Comparison of ENCODE assay signal across 12 cellular contexts in genomic region chr17:67594115-67594878, GRCh38.
A peak's percentile ranks its signal among the peaks of the same experiment; 100 is the strongest.
DNase-seq lines count a peak whose midpoint lies in the region; ATAC-seq, FAIRE-seq and TF ChIP-seq lines count a peak whose summit lies in the region.
"Had no signal": no experiment of that assay in that cellular context is flagged by ENCODE, and none has a peak within 500 bp of the region (broad histone marks: within the 10 kb centered on the region; RNA-seq: fewer than 3 reads in every experiment).

No MANE protein-coding gene starts in this region.

- H2BK20ac ChIP-seq in H1 (ENCODE audit: low read length): no peak overlapping the region

- H2BK5ac ChIP-seq in H1 (ENCODE audit: low read depth, low read length): no peak overlapping the region

- H3K23ac ChIP-seq in H1 (ENCODE audit: insufficient read length): no peak overlapping the region

- TF ChIP-seq EP300 in H1 (IDR thresholded peaks at IDR 0.05; ENCODE audit: borderline replicate concordance in 1 of 2, low read depth in 2 of 2, low read length in 2 of 2): no peak
- TF ChIP-seq EP300 in tibial nerve (IDR thresholded peaks at IDR 0.05): no peak

- H3K27me3 ChIP-seq in BLaER1 (no peaks in the 10 kb centered on the region), H1 (replicated peaks in 1 of 4; ENCODE audit: control insufficient read depth in 3 of 4, extremely low read depth in 1 of 4, insufficient read depth in 3 of 4, low read length in 3 of 4) (no peaks in the 10 kb centered on the region), tibial nerve (no peaks in the 10 kb centered on the region)
- H3K27me3 ChIP-seq: ascending aorta, vagina had no signal

- no peak overlapping the region for H3K4me3 ChIP-seq in BLaER1
- no peak overlapping the region for H3K4me3 ChIP-seq in H1 (ENCODE audit: extremely low read depth in 1 of 4, insufficient read depth in 2 of 4, low read depth in 3 of 4, low read length in 4 of 4)
- no peak overlapping the region for H3K4me3 ChIP-seq in tibial nerve
- H3K4me3 ChIP-seq: ascending aorta, vagina had no signal

- no peaks in the 10 kb centered on the region for H3K23me2 ChIP-seq in H1 (ENCODE audit: low read depth, low read length)

- H3K27ac ChIP-seq in BLaER1 (no peak overlapping the region), H1 (ENCODE audit: low read depth, low read length) (no peak overlapping the region), tibial nerve (no peak overlapping the region)
- H3K27ac ChIP-seq: ascending aorta, vagina had no signal

- H3K56ac ChIP-seq in H1 (replicated peaks; ENCODE audit: insufficient read length, low read depth, low read length): no peak overlapping the region

- no peaks in the 10 kb centered on the region for H3K79me1 ChIP-seq in H1 (ENCODE audit: low read depth, low read length)

- no peak overlapping the region for H3K18ac ChIP-seq in H1 (ENCODE audit: extremely low read depth, low read length)

- 89% methylated on average over 7 of the region's 7 CpGs; no CpG with 5 or more reads in 1 of the 2 experiments for WGBS in H1 (ENCODE audit: extremely low coverage in 1 of 2, insufficient coverage in 1 of 2, insufficient read length in 1 of 2, insufficient replicate concordance in 2 of 2, low coverage in 1 of 2, low lambda C conversion rate in 2 of 2, missing lambda C conversion rate in 1 of 2), 2 experiments
- 79 to 80% methylated on average over 7 of the region's 7 CpGs for WGBS in tibial nerve, 2 donors

- H4K20me1 ChIP-seq in BLaER1 (no peaks in the 10 kb centered on the region), H1 (replicated peaks in 1 of 2; ENCODE audit: control insufficient read depth in 1 of 2, insufficient read depth in 2 of 2, low read length in 2 of 2) (no peaks in the 10 kb centered on the region)

- H3K9ac ChIP-seq in BLaER1 (no peak overlapping the region), H1 (replicated peaks in 1 of 4; ENCODE audit: extremely low read depth in 1 of 4, low read depth in 3 of 4, low read length in 3 of 4) (no peak overlapping the region)

- POLR2A ChIA-PET in H1 (lab: Charles Lee; ENCODE audit: partially characterized antibody): no interaction called here

- H3K36me3 ChIP-seq in BLaER1 (peaks cover 22% of the 10 kb centered on the region), H1 (ENCODE audit: control insufficient read depth in 2 of 4, insufficient read depth in 4 of 4, low read length in 3 of 4) (no peaks in the 10 kb centered on the region), tibial nerve (no peaks in the 10 kb centered on the region)
- H3K36me3 ChIP-seq: ascending aorta, vagina had no signal

- DNase-seq in H1 (ENCODE audit: low read depth in 1 of 2, low spot score in 2 of 2) (no peak), tibial nerve (ENCODE audit: low spot score in 2 of 2) (no peak), NCI-H1694 (lab: John Stamatoyannopoulos, UW) (no peak), H54 (ENCODE audit: insufficient read length, low spot score) (no peak)
- DNase-seq: NCI-H510A treated with DMSO at 0.1 percent for 48 hours had no signal

- no peak overlapping the region for H4K5ac ChIP-seq in H1 (ENCODE audit: insufficient read length, low read depth, low read length)

- no peak overlapping the region for H2AK5ac ChIP-seq in H1 (ENCODE audit: low read depth, low read length)

- no peak overlapping the region for H2BK12ac ChIP-seq in H1 (ENCODE audit: low read depth, low read length)

- H4K8ac ChIP-seq in H1 (ENCODE audit: extremely low read depth, insufficient read depth, low read length): no peak overlapping the region

- no peak overlapping the region for H3K4ac ChIP-seq in H1 (replicated peaks; ENCODE audit: insufficient read length, low read depth, low read length)

- peaks cover 20% of the 10 kb centered on the region for H3K9me3 ChIP-seq in BLaER1
- no peaks in the 10 kb centered on the region for H3K9me3 ChIP-seq in H1 (ENCODE audit: insufficient read depth in 2 of 2, low read depth in 1 of 2, low read length in 1 of 2)
- H3K9me3 ChIP-seq in tibial nerve: no peaks in the 10 kb centered on the region
- H3K9me3 ChIP-seq: ascending aorta, vagina had no signal

- TF ChIP-seq POLR2A in H1 (IDR thresholded peaks at IDR 0.05; ENCODE audit: control extremely low read depth in 1 of 2, low read depth in 2 of 2, low read length in 2 of 2): no peak
- no peak for TF ChIP-seq POLR2A in tibial nerve (IDR thresholded peaks at IDR 0.05)
- TF ChIP-seq POLR2A in H54 (IDR thresholded peaks at IDR 0.05; ENCODE audit: low read depth, low read length): no peak

- H3K4me1 ChIP-seq in BLaER1: peaks cover 25% of the 10 kb centered on the region
- H3K4me1 ChIP-seq in H1 (replicated peaks in 1 of 4; ENCODE audit: control insufficient read depth in 3 of 4, insufficient read depth in 4 of 4, low read length in 3 of 4): no peaks in the 10 kb centered on the region
- H3K4me1 ChIP-seq in tibial nerve: peaks cover 0 to 4% (median 0%) of the 10 kb centered on the region in 4 donors
- H3K4me1 ChIP-seq: ascending aorta, vagina had no signal

- H3K4me2 ChIP-seq in BLaER1 (peak overlapping the region; percentile 32; the same call in 1 of the 2 replicates), H1 (ENCODE audit: insufficient read depth in 1 of 2, low read depth in 2 of 2, low read length in 2 of 2) (no peak overlapping the region)

- ATAC-seq in GM19395 (IDR thresholded peaks at IDR 0.05; ENCODE audit: unreplicated experiment) (peak; percentile 68), HG03342 (IDR thresholded peaks at IDR 0.05; ENCODE audit: unreplicated experiment) (peak; percentile 64), HG02852 (IDR thresholded peaks at IDR 0.05; ENCODE audit: unreplicated experiment) (no peak)

- no peak overlapping the region for H4K91ac ChIP-seq in H1 (replicated peaks; ENCODE audit: insufficient read length, low read length)

- H2BK15ac ChIP-seq in H1 (ENCODE audit: low read length): no peak overlapping the region

- no peak overlapping the region for H2BK120ac ChIP-seq in H1 (replicated peaks; ENCODE audit: low read depth, low read length)

- FAIRE-seq in H1 (lab: Jason Lieb, UNC) (peak; percentile 24), H54 (lab: Jason Lieb, UNC) (no peak)
- FAIRE-seq: keratinocyte had no signal

- no peak overlapping the region for H3K14ac ChIP-seq in H1 (ENCODE audit: insufficient read length)

- TF ChIP-seq CTCF in H1 (IDR thresholded peaks at IDR 0.05; ENCODE audit: control extremely low read depth in 1 of 3, insufficient read depth in 1 of 3, low read depth in 1 of 3, low read length in 3 of 3) (no peak), tibial nerve (IDR thresholded peaks at IDR 0.05) (no peak)

- H2AFZ ChIP-seq in H1 (ENCODE audit: low read length): no peak overlapping the region

- H3K79me2 ChIP-seq in H1 (ENCODE audit: control insufficient read depth in 1 of 2, insufficient read depth in 2 of 2, low read length in 2 of 2): no peaks in the 10 kb centered on the region

- TF ChIP-seq RAD21 in H1 (IDR thresholded peaks at IDR 0.05 in 1 of 2, conservative IDR thresholded peaks at IDR 0.05 in 1 of 2; ENCODE audit: low read depth in 2 of 2, low read length in 2 of 2): no peak

- CTCF ChIA-PET in H1 (lab: Charles Lee; ENCODE audit: partially characterized antibody): interaction anchor here (0.7 to 2.5 kb wide), 5 partner anchors 8 to 215 kb away, joined by 3 to 11 read pairs (median 5); no protein-coding TSS in a partner anchor

TF ChIP-seq in H1, 55 proteins besides CTCF, POLR2A, EP300 and RAD21:
- TF ChIP-seq EGR1 (IDR thresholded peaks at IDR 0.05; ENCODE audit: borderline replicate concordance, low read depth, low read length): no peak
- no peak for TF ChIP-seq GTF2F1 (IDR thresholded peaks at IDR 0.05; ENCODE audit: borderline replicate concordance, low read depth, low read length)
- TF ChIP-seq TAF1 (IDR thresholded peaks at IDR 0.05; ENCODE audit: low read depth, low read length): no peak
- TF ChIP-seq POLR2AphosphoS5 (IDR thresholded peaks at IDR 0.05; ENCODE audit: low read depth, low read length): no peak
- TF ChIP-seq EZH2 (IDR thresholded peaks at IDR 0.05; ENCODE audit: low read depth, low read length, severe bottlenecking): no peak
- TF ChIP-seq GABPA (IDR thresholded peaks at IDR 0.05; ENCODE audit: borderline replicate concordance, insufficient read depth, low read length): no peak
